Comparison of ENCODE assay signal across 28 cellular contexts in genomic region chr2:26534865-26535662, GRCh38. TPM values are rescaled to one million over a fixed set of nuclear protein-coding genes. Genes with fewer than 3 reads are reported as not detected.
DNase-seq lines count a peak whose midpoint lies in the region; ATAC-seq, FAIRE-seq and TF ChIP-seq lines count a peak whose summit lies in the region.
"Had no signal": no experiment of that assay in that cellular context is flagged by ENCODE, and none has a peak within 500 bp of the region (broad histone marks: within the 10 kb centered on the region; RNA-seq: fewer than 3 reads in every experiment).

No MANE protein-coding gene starts in this region.

- peaks cover 3% of the 10 kb centered on the region for H3K4me1 Mint-ChIP-seq in type B pancreatic cell (ENCODE audit: unreplicated experiment)

- H3K9me1 ChIP-seq in K562 (ENCODE audit: control insufficient read depth, insufficient read depth, low read length), result no peaks in the 10 kb centered on the region

- POLR2A ChIA-PET in K562 (lab: Yijun Ruan, JAX), result no interaction called here

- H3K27ac ChIP-seq in K562 (ENCODE audit: extremely low read depth, low read depth, low read length), result no peak overlapping the region
- no peak overlapping the region for H3K27ac ChIP-seq in osteoblast (ENCODE audit: low read depth, low read length)
- H3K27ac ChIP-seq: GM23248, HL-60 had no signal

- intact Hi-C loops in Right ventricle myocardium inferior (cut with DNase I) (no loop called here), left ventricle myocardium superior (cut with micrococcal nuclease) (no loop called here), K562 (cut with micrococcal nuclease) (no loop called here)

- WGBS in K562 (ENCODE audit: insufficient coverage, low coverage, missing lambda C conversion rate), result 11% methylated on average over 13 of the region's 13 CpGs

- no peaks in the 10 kb centered on the region for H3K36me3 Mint-ChIP-seq in type B pancreatic cell

- no peak for FAIRE-seq in K562 (lab: Jason Lieb, UNC)
- FAIRE-seq: A204.1, D721Med, GM12892, GM18507, RCC 7860 had no signal

- in situ Hi-C loops in K562 (cut with MboI), result no loop called here

- BruUV-seq in K562 (replicated peaks; lab: Mats Ljungman, UMichigan), result no TSS peak

- peaks cover 18% of the 10 kb centered on the region for H3K27me3 Mint-ChIP-seq in type B pancreatic cell

- no peak overlapping the region for H3K4me3 Mint-ChIP-seq in type B pancreatic cell

- H3K4me1 ChIP-seq in K562 (replicated peaks in 1 of 2; ENCODE audit: control insufficient read depth in 2 of 2, insufficient read depth in 2 of 2, low read length in 2 of 2) (peaks cover 5% of the 10 kb centered on the region in 2 experiments; a peak in 3 of 5 replicates), osteoblast (ENCODE audit: insufficient read depth, low read length) (peaks cover 9% of the 10 kb centered on the region)
- H3K4me1 ChIP-seq: HAP-1 had no signal

- no peak overlapping the region for H2AFZ ChIP-seq in K562 (ENCODE audit: low read depth, low read length)
- H2AFZ ChIP-seq in osteoblast (ENCODE audit: low read length), result no peak overlapping the region
- H2AFZ ChIP-seq: GM23248 had no signal

- TF ChIP-seq EP300 in K562 (IDR thresholded peaks at IDR 0.05; ENCODE audit: low read length), result no peak

- 0 out of 4 replicates have a peak overlapping the region, but pooled peaks of 1 of the 2 experiments have one; percentile 24 for H3K9ac ChIP-seq in K562 (ENCODE audit: insufficient read depth in 1 of 2, low read depth in 2 of 2, low read length in 2 of 2)
- H3K9ac ChIP-seq: GM23248 had no signal

- no peaks in the 10 kb centered on the region for H3K9me3 Mint-ChIP-seq in type B pancreatic cell

- no peak for TF ChIP-seq POLR2A in K562 (conservative IDR thresholded peaks at IDR 0.05)

- peak; percentile 35 for DNase-seq in Right ventricle myocardium inferior (ENCODE audit: missing footprints)
- no peak for DNase-seq in left ventricle myocardium superior
- no peak for DNase-seq in K562 (ENCODE audit: extremely low read depth in 1 of 4, low spot score in 3 of 4)
- DNase-seq in osteoblast (ENCODE audit: insufficient read length, low spot score, missing footprints), result peak; percentile 58
- DNase-seq in type B pancreatic cell (ENCODE audit: extremely low spot score, unreplicated experiment), result no peak
- DNase-seq in cerebellar cortex (ENCODE audit: low spot score), result no peak
- DNase-seq in HuH-7 (ENCODE audit: low spot score), result no peak
- DNase-seq: C1 segment of cervical spinal cord; GM23248; IMR-90; Karpas-422; MG63; NCI-H1048; NCI-H146; NCI-H446 treated with DMSO at 0.1 percent for 48 hours; NCI-H748 treated with DMSO at 0.1 percent for 48 hours; NK-92 treated with Interleukin-12 subunit alpha and Interleukin-12 subunit beta, amount 100 ng/mL, for 24 hours; SHP77 had no signal

- H3K79me2 ChIP-seq in K562 (ENCODE audit: control insufficient read depth, insufficient read depth, low read length) (no peaks in the 10 kb centered on the region), osteoblast (ENCODE audit: insufficient read depth, low read length) (no peaks in the 10 kb centered on the region)

- H3K27ac Mint-ChIP-seq in type B pancreatic cell, result peak overlapping the region; percentile 17

- H3K4me2 ChIP-seq in K562 (ENCODE audit: insufficient read depth, low read length) (peak overlapping the region; percentile 14; the same call in 1 of the 2 replicates), osteoblast (ENCODE audit: insufficient read depth, low read length) (no peak overlapping the region)

- H3K36me3 ChIP-seq in K562 (ENCODE audit: control insufficient read depth, insufficient read depth, low read length) (no peaks in the 10 kb centered on the region), osteoblast (ENCODE audit: insufficient read depth, low read length) (no peaks in the 10 kb centered on the region)
- H3K36me3 ChIP-seq: HAP-1, MG63 had no signal

- H3K4me3 ChIP-seq in K562 (no peak overlapping the region), osteoblast (ENCODE audit: insufficient read depth, low read length) (no peak overlapping the region)
- H3K4me3 ChIP-seq: GM23248, HAP-1, MG63 had no signal

- H3K9me3 ChIP-seq in K562 (replicated peaks; ENCODE audit: control insufficient read depth, insufficient read depth, low read depth, low read length) (no peaks in the 10 kb centered on the region), osteoblast (ENCODE audit: low read depth, low read length) (no peaks in the 10 kb centered on the region)
- H3K9me3 ChIP-seq: HAP-1, MG63 had no signal

- H3K27me3 ChIP-seq in K562 (ENCODE audit: control insufficient read depth in 2 of 2, insufficient read depth in 2 of 2, low read length in 2 of 2) (peaks cover 19 to 72% of the 10 kb centered on the region in 2 experiments; a peak in 4 of 5 replicates), osteoblast (ENCODE audit: insufficient read depth, low read length) (peaks cover 3% of the 10 kb centered on the region)
- H3K27me3 ChIP-seq: MG63 had no signal

- CTCF ChIA-PET in K562 (lab: Yijun Ruan, JAX; ENCODE audit: low intra/inter-chr PET ratio), result no interaction called here

- no peak for TF ChIP-seq CTCF in K562 (IDR thresholded peaks at IDR 0.05 in 2 of 3, conservative IDR thresholded peaks at IDR 0.05 in 1 of 3; ENCODE audit: insufficient read depth in 2 of 3, low read depth in 1 of 3, low read length in 3 of 3)
- no peak for TF ChIP-seq CTCF in osteoblast (IDR thresholded peaks at IDR 0.05; ENCODE audit: extremely low read depth, low read depth, low read length)
- no peak for TF ChIP-seq CTCF in type B pancreatic cell (conservative IDR thresholded peaks at IDR 0.05)

- TF ChIP-seq RAD21 in K562 (CRISPR knock-in tag; conservative IDR thresholded peaks at IDR 0.05 in 1 of 2, IDR thresholded peaks at IDR 0.05 in 1 of 2), result no peak

- H4K20me1 ChIP-seq in K562 (replicated peaks; ENCODE audit: control insufficient read depth, insufficient read depth, low read length), result peaks cover 7% of the 10 kb centered on the region; the same call in 1 of the 2 replicates
- H4K20me1 ChIP-seq in osteoblast (ENCODE audit: insufficient read depth, low read length), result no peaks in the 10 kb centered on the region

- ATAC-seq in Right ventricle myocardium inferior (no peak), left ventricle myocardium superior (no peak), K562 (no peak), HG03025 (IDR thresholded peaks at IDR 0.05; ENCODE audit: low FRiP score, unreplicated experiment) (no peak)

TF ChIP-seq in K562, 482 proteins besides CTCF, POLR2A, EP300 and RAD21 (continues in another document):
- no peak for TF ChIP-seq CHD4 (IDR thresholded peaks at IDR 0.05; ENCODE audit: insufficient read depth, insufficient replicate concordance, low read depth, low read length, poor library complexity, severe bottlenecking)
- no peak for TF ChIP-seq SAFB (IDR thresholded peaks at IDR 0.05; ENCODE audit: borderline replicate concordance, low read depth, low read length)
- TF ChIP-seq VEZF1 (CRISPR knock-in tag; IDR thresholded peaks at IDR 0.05), result no peak
- 0 out of 2 replicates have a peak, but pooled peaks have one; percentile 31 for TF ChIP-seq ZBTB9 (CRISPR knock-in tag; IDR thresholded peaks at IDR 0.05)
- 0 out of 2 replicates have a peak, but pooled peaks have one; percentile 16 for TF ChIP-seq ZNF134 (CRISPR knock-in tag; conservative IDR thresholded peaks at IDR 0.05)
- TF ChIP-seq ZBTB17 (CRISPR knock-in tag; IDR thresholded peaks at IDR 0.05), result peak; percentile 47; the same call in 1 of the 2 replicates

RNA-seq across cellular contexts. Expression of gene OTOF, which starts 57.1 kb away (rescaled TPM):
- total RNA-seq in Right ventricle myocardium inferior, result 0.08 TPM
- total RNA-seq in left ventricle myocardium superior, result not detected
- total RNA-seq in K562 (2011; cell fraction: chromatin; rRNA removed; ENCODE audit: low replicate concordance), result 0.11 and 0.49 TPM in 2 replicates
- total RNA-seq in K562 (2011; cell fraction: nucleolus; rRNA removed), result 0.13 and 0.17 TPM in 2 replicates
- total RNA-seq in K562 (2011; cell fraction: nucleoplasm; rRNA removed), result not detected in 2 replicates
- total RNA-seq in K562 (2014; rRNA removed), result 0.05 and 0.33 TPM in 2 replicates
- total RNA-seq in K562 (2014; rRNA removed; fragmentation: Illumina TruSeq; extraction: Trizol), result not detected in 2 replicates
- total RNA-seq in K562 (2015; rRNA removed; fragmentation: Illumina TruSeq; extraction: Trizol), result not detected in 2 replicates
- total RNA-seq in K562 (2021), result 0.07 TPM in 1 of 2 replicates, not detected in the other
- 0.07 and 0.11 TPM in 2 replicates for polyA plus RNA-seq in K562 (2011; rRNA removed)
- 0.12 and 0.24 TPM in 2 replicates for polyA plus RNA-seq in K562 (2011; cell fraction: cytosol; rRNA removed)
- polyA plus RNA-seq in K562 (2011; cell fraction: nucleus; rRNA removed), result 0.22 and 0.31 TPM in 2 replicates
- polyA plus RNA-seq in K562 (2012), result 0.03 and 0.12 TPM in 2 replicates
- not detected in 2 replicates for polyA plus RNA-seq in K562 (2014; fragmentation: Illumina TruSeq; extraction: Trizol)
- not detected for polyA plus RNA-seq in K562 (2014; fragmentation: Nextera tagmentation; extraction: Ambion mirVana)
- polyA plus RNA-seq in K562 (2014; rRNA removed), result 0.03 TPM in 1 of 2 replicates, not detected in the other
- 0.04 TPM in 1 of 2 replicates, not detected in the other for polyA minus RNA-seq in K562 (2011; rRNA and poly(A)+ RNA removed)
- not detected in 2 replicates for polyA minus RNA-seq in K562 (2011; cell fraction: cytosol; rRNA and poly(A)+ RNA removed)
- under 0.01 TPM in 1 of 2 replicates, not detected in the other for polyA minus RNA-seq in K562 (2011; cell fraction: nucleus; rRNA and poly(A)+ RNA removed)
- total RNA-seq in osteoblast, result not detected in 2 replicates
- total RNA-seq in type B pancreatic cell (ENCODE audit: low replicate concordance), result 0.05 TPM in 1 of 2 replicates, not detected in the other
- total RNA-seq: HT1080, IMR-90, OCI-LY7 had no signal

Comparison
In these comparisons a context has a peak if more than half of its experiments do, and no peak if none do; other contexts are left out.
1. DNase-seq: peak in Right ventricle myocardium inferior (single experiment) and osteoblast (single experiment); none in left ventricle myocardium superior (single experiment), K562 (0 of 4), type B pancreatic cell (single experiment), cerebellar cortex (single experiment) and HuH-7 (single experiment).